Comparison of ENCODE assay signal across 26 cellular contexts in genomic region chr9:93246526-93246925, GRCh38.
"Had no signal": no experiment of that assay in that cellular context is flagged by ENCODE, and none has a peak within 500 bp of the region (broad histone marks: within the 10 kb centered on the region; RNA-seq: fewer than 3 reads in every experiment).

No MANE protein-coding gene starts in this region.

- H3K9me3 ChIP-seq: esophagus squamous epithelium, ovary, psoas muscle, right lobe of liver, stomach, thyroid gland had no signal

- H3K27ac Mint-ChIP-seq: immature natural killer cell; memory B cell; naive thymus-derived CD4-positive, alpha-beta T cell; nephron had no signal

- H3K4me1 Mint-ChIP-seq: immature natural killer cell; memory B cell; naive thymus-derived CD4-positive, alpha-beta T cell had no signal

- ATAC-seq: left colon; naive thymus-derived CD4-positive, alpha-beta T cell; psoas muscle; right lobe of liver had no signal

- H3K4me3 ChIP-seq: coronary artery, esophagus squamous epithelium, lung, ovary, psoas muscle, right lobe of liver, stomach, thyroid gland had no signal

- DNase-seq: dermis blood vessel endothelial cell; effector memory CD4-positive, alpha-beta T cell; esophagus squamous epithelium; foreskin melanocyte; hypothalamus; immature natural killer cell; islet precursor cell; kidney glomerular epithelial cell; left colon; midbrain; naive thymus-derived CD4-positive, alpha-beta T cell; occipital lobe; ovary; right lobe of liver; small intestine; stimulated activated CD4-positive, alpha-beta T cell treated with anti-CD3 and anti-CD28 coated beads, Interleukin-15, amount 100 ng/mL, for 24 hours; stimulated activated CD4-positive, alpha-beta T cell treated with anti-CD3 and anti-CD28 coated beads, Interleukin-4, amount 100 ng/mL, for 1 hour; stimulated activated CD8-positive, alpha-beta memory T cell treated with anti-CD3 and anti-CD28 coated beads, Interleukin-4, amount 100 ng/mL, for 48 hours; stimulated activated naive CD4-positive, alpha-beta T cell treated with Interleukin-2 at 50 U/mL for 16 hours; stomach; thyroid gland had no signal

- H3K4me1 ChIP-seq: right lobe of liver, thyroid gland had no signal

- H3K27ac ChIP-seq: coronary artery, esophagus squamous epithelium, ovary, psoas muscle, right lobe of liver, stomach, thyroid gland had no signal

- H3K9me3 Mint-ChIP-seq: immature natural killer cell; memory B cell; naive thymus-derived CD4-positive, alpha-beta T cell; nephron had no signal

- H3K36me3 Mint-ChIP-seq: immature natural killer cell; memory B cell; naive thymus-derived CD4-positive, alpha-beta T cell had no signal

- H3K36me3 ChIP-seq: esophagus squamous epithelium, ovary, right lobe of liver, thyroid gland had no signal

- H3K27me3 ChIP-seq: esophagus squamous epithelium, ovary, right lobe of liver, stomach, thyroid gland had no signal

- H3K4me3 Mint-ChIP-seq: immature natural killer cell; memory B cell; naive thymus-derived CD4-positive, alpha-beta T cell; nephron had no signal
